In the genomic region with DNA sequence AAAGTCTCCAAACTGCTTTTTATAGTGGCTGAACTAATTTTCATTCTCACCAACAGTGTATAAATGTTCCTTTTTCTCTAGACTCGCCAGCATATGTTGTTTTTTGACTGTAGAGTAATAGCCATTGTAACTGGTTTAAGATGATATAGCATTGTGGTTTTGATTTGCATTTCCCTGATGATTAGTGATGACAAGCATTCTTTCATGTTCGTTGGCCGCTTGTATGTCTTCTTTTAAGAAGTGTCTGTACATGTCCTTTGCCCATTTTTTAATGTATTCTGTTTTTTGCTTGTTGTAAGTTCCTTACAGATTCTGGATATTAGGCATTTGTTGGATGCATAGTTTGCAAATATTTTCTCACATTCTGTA, we compare ENCODE assay signal across 8 cellular contexts.
A peak's percentile ranks its signal among the peaks of the same experiment; 100 is the strongest.
DNase-seq lines count a peak whose midpoint lies in the region; ATAC-seq, FAIRE-seq and TF ChIP-seq lines count a peak whose summit lies in the region.

No MANE protein-coding gene starts in this region.

- POLR2A ChIA-PET in activated CD8-positive, alpha-beta T cell treated with anti-CD3 and anti-CD28 coated beads for 36 hours (lab: Charles Lee): no interaction called here

- TF ChIP-seq CTCF in activated CD8-positive, alpha-beta T cell treated with anti-CD3 and anti-CD28 coated beads for 36 hours (IDR thresholded peaks at IDR 0.05): no peak
- no peak for TF ChIP-seq CTCF in nephron (IDR thresholded peaks at IDR 0.05; ENCODE audit: unreplicated experiment in 3 of 3)

- DNase-seq in CD4-positive, CD25-positive, alpha-beta regulatory T cell: peak in 1 of 3 donors; percentile 63
- DNase-seq in activated CD8-positive, alpha-beta T cell treated with anti-CD3 and anti-CD28 coated beads for 36 hours: no peak
- DNase-seq in globus pallidus (ENCODE audit: low spot score) (no peak), RCC 7860 (ENCODE audit: low spot score) (no peak), NCI-H524 treated with DMSO at 0.1 percent for 48 hours (lab: John Stamatoyannopoulos, UW) (no peak)

- peaks cover 6 to 9% of the 10 kb centered on the region in 2 experiments for H3K9me3 ChIP-seq in CD4-positive, CD25-positive, alpha-beta regulatory T cell (ENCODE audit: control insufficient read depth in 2 of 2, low read length in 2 of 2)

- H3K27me3 Mint-ChIP-seq in CD4-positive, CD25-positive, alpha-beta regulatory T cell: peaks cover 4% of the 10 kb centered on the region
- no peaks in the 10 kb centered on the region for H3K27me3 Mint-ChIP-seq in activated CD8-positive, alpha-beta T cell treated with anti-CD3 and anti-CD28 coated beads for 36 hours
- H3K27me3 Mint-ChIP-seq in nephron (ENCODE audit: low read depth): peaks cover under 1% of the 10 kb centered on the region

- FAIRE-seq in RCC 7860 (lab: Jason Lieb, UNC): no peak

- peaks cover 21% of the 10 kb centered on the region for H3K4me1 ChIP-seq in CD4-positive, CD25-positive, alpha-beta regulatory T cell (ENCODE audit: control insufficient read depth, insufficient read depth, low read length, poor library complexity, severe bottlenecking)

- ATAC-seq in CD4-positive, CD25-positive, alpha-beta regulatory T cell (ENCODE audit: low read depth in 2 of 2): peak; percentile 23 to 30
- peak; percentile 47 for ATAC-seq in GM19372 (IDR thresholded peaks at IDR 0.05; ENCODE audit: low read depth, unreplicated experiment)
- ATAC-seq in HG03354 (IDR thresholded peaks at IDR 0.05; ENCODE audit: poor library complexity, severe bottlenecking, unreplicated experiment): peak; percentile 69
- ATAC-seq in activated CD8-positive, alpha-beta T cell treated with anti-CD3 and anti-CD28 coated beads for 36 hours: peak; percentile 57

- CTCF ChIA-PET in activated CD8-positive, alpha-beta T cell treated with anti-CD3 and anti-CD28 coated beads for 36 hours (lab: Charles Lee): no interaction called here

- intact Hi-C loops in activated CD8-positive, alpha-beta T cell treated with anti-CD3 and anti-CD28 coated beads for 36 hours (cut with micrococcal nuclease): no loop called here

- H3K36me3 Mint-ChIP-seq in CD4-positive, CD25-positive, alpha-beta regulatory T cell: peaks cover 13% of the 10 kb centered on the region
- peaks cover 15% of the 10 kb centered on the region for H3K36me3 Mint-ChIP-seq in activated CD8-positive, alpha-beta T cell treated with anti-CD3 and anti-CD28 coated beads for 36 hours (ENCODE audit: low read depth)
- H3K36me3 Mint-ChIP-seq in nephron (ENCODE audit: low read depth): peaks cover 8% of the 10 kb centered on the region

- H3K4me3 Mint-ChIP-seq in CD4-positive, CD25-positive, alpha-beta regulatory T cell: peak overlapping the region; percentile 90 to 98 (median 96)
- H3K4me3 Mint-ChIP-seq in activated CD8-positive, alpha-beta T cell treated with anti-CD3 and anti-CD28 coated beads for 36 hours: peak overlapping the region; percentile 92
- peak overlapping the region in 1 of 3 experiments; percentile 29 for H3K4me3 Mint-ChIP-seq in nephron

- H3K9me3 Mint-ChIP-seq in CD4-positive, CD25-positive, alpha-beta regulatory T cell: peaks cover 0 to 14% (median 4%) of the 10 kb centered on the region in 7 donors
- peaks cover 15% of the 10 kb centered on the region for H3K9me3 Mint-ChIP-seq in activated CD8-positive, alpha-beta T cell treated with anti-CD3 and anti-CD28 coated beads for 36 hours
- H3K9me3 Mint-ChIP-seq in nephron: peaks cover 24% of the 10 kb centered on the region

- H3K27me3 ChIP-seq in CD4-positive, CD25-positive, alpha-beta regulatory T cell (ENCODE audit: control insufficient read depth, insufficient read depth, low read length): no peaks in the 10 kb centered on the region

- H3K4me1 Mint-ChIP-seq in CD4-positive, CD25-positive, alpha-beta regulatory T cell: peaks cover 9 to 56% (median 31%) of the 10 kb centered on the region in 4 donors
- H3K4me1 Mint-ChIP-seq in activated CD8-positive, alpha-beta T cell treated with anti-CD3 and anti-CD28 coated beads for 36 hours (ENCODE audit: low read depth): peaks cover 31% of the 10 kb centered on the region
- H3K4me1 Mint-ChIP-seq in nephron: no peaks in the 10 kb centered on the region

- H3K36me3 ChIP-seq in CD4-positive, CD25-positive, alpha-beta regulatory T cell (ENCODE audit: control insufficient read depth, insufficient read depth, low read length): no peaks in the 10 kb centered on the region

- H3K27ac Mint-ChIP-seq in CD4-positive, CD25-positive, alpha-beta regulatory T cell: peak overlapping the region; percentile 93 to 97 (median 97)
- H3K27ac Mint-ChIP-seq in activated CD8-positive, alpha-beta T cell treated with anti-CD3 and anti-CD28 coated beads for 36 hours: peak overlapping the region; percentile 94
- H3K27ac Mint-ChIP-seq in nephron: peak overlapping the region in 2 of 3 experiments; percentile 32 to 38

- peak overlapping the region; percentile 86 for H3K27ac ChIP-seq in CD4-positive, CD25-positive, alpha-beta regulatory T cell (ENCODE audit: insufficient read depth, low read length, poor library complexity, severe bottlenecking)

- H3K4me3 ChIP-seq in CD4-positive, CD25-positive, alpha-beta regulatory T cell (ENCODE audit: low read depth, low read length): peak overlapping the region; percentile 100

Comparison
In these comparisons a context has a peak if more than half of its experiments do, and no peak if none do; other contexts are left out.
1. H3K27ac Mint-ChIP-seq: peak in every context shown above with its lines; median percentile 97 in CD4-positive, CD25-positive, alpha-beta regulatory T cell; 94 in activated CD8-positive, alpha-beta T cell treated with anti-CD3 and anti-CD28 coated beads for 36 hours; 35 in nephron.